ENCODE assay signal across 8 cellular contexts in the genomic region with DNA sequence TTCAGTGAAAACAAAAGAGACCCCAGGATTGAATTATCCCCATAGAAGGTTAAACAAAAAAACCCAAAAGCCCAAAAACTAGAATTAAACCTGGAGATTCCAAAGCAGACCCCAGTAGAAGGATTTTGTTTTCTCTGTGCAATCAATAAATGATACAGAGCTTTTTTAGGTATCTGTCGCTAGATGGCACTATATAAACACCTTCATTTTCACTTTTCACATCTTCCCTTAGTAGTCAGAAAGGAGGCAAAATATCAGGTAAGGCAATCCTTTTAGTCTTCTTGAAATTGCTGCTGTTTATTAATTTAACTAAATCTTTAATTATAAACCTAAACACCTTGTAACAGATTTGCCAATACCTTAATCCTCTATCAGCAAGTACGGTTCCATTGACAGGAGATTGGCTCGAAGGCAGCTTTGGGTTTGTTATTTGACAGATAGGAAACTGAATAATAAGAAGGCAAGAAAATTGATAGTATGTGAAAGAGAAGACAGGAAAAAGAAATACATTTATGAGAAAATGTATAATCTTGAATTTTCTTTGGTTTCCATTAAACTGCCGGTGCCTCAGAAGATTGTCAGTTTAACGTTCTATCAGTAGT. TPM values are rescaled to one million over a fixed set of nuclear protein-coding genes. Genes with fewer than 3 reads are reported as not detected.
DNase-seq lines count a peak whose midpoint lies in the region; ATAC-seq and TF ChIP-seq lines count a peak whose summit lies in the region.

No MANE protein-coding gene starts in this region.

- peak overlapping the region in 1 of 59 donors; percentile 2 for H3K27ac ChIP-seq in dorsolateral prefrontal cortex

- H3K4me3 Mint-ChIP-seq in nephron progenitor cell: no peak overlapping the region

- DNase-seq in AG09319 (ENCODE audit: extremely low read depth, low read depth) (no peak), GM13976 (ENCODE audit: low spot score) (peak; percentile 50), NOMO-1 treated with DMSO at 0.1 percent for 48 hours (lab: John Stamatoyannopoulos, UW; ENCODE audit: unreplicated experiment) (peak; percentile 61), dorsolateral prefrontal cortex (no peak), nephron progenitor cell (no peak), HuH-7.5 (ENCODE audit: low spot score) (no peak)

- H3K27me3 ChIP-seq in dorsolateral prefrontal cortex: no peaks in the 10 kb centered on the region

- H3K36me3 Mint-ChIP-seq in nephron progenitor cell (ENCODE audit: low read depth): no peaks in the 10 kb centered on the region

- intact Hi-C loops in dorsolateral prefrontal cortex (cut with DNase I): loop anchor here (2.0 to 5.0 kb wide), 3 partner anchors 346 to 786 kb away; no protein-coding TSS in a partner anchor

- H3K4me1 Mint-ChIP-seq in nephron progenitor cell: peaks cover 12% of the 10 kb centered on the region

- TF ChIP-seq CTCF in AG09319 (IDR thresholded peaks at IDR 0.05; ENCODE audit: low read depth, low read length) (peak; percentile 56), GM13976 (IDR thresholded peaks at IDR 0.05; ENCODE audit: borderline replicate concordance, control extremely low read depth, extremely low read depth, insufficient read depth, missing control alignments) (peak; percentile 44), dorsolateral prefrontal cortex (IDR thresholded peaks at IDR 0.05 in 54 of 56, conservative IDR thresholded peaks at IDR 0.05 in 2 of 56; ENCODE audit: low read depth in 1 of 56, partially characterized antibody in 56 of 56) (peak; percentile 43 to 87 (median 70)), nephron progenitor cell (IDR thresholded peaks at IDR 0.05) (peak; percentile 59)

- ATAC-seq in HG03342 (IDR thresholded peaks at IDR 0.05; ENCODE audit: unreplicated experiment): peak; percentile 60
- no peak for ATAC-seq in HG03139 (IDR thresholded peaks at IDR 0.05; ENCODE audit: unreplicated experiment)

- H3K4me3 ChIP-seq in dorsolateral prefrontal cortex: peak overlapping the region in 30 of 59 donors; percentile 1 to 52 (median 29)

- H3K27ac Mint-ChIP-seq in nephron progenitor cell: no peak overlapping the region

- in situ Hi-C loops in GM13976 (cut with MboI; ENCODE audit: low sequenced_read_pairs, unreplicated experiment): loop anchor here (25.0 kb wide), 1 partner anchor 941 kb away; no protein-coding TSS in a partner anchor

- H3K9me3 Mint-ChIP-seq in nephron progenitor cell: no peaks in the 10 kb centered on the region

- no peaks in the 10 kb centered on the region for H3K27me3 Mint-ChIP-seq in nephron progenitor cell (ENCODE audit: low read depth, poor library complexity)

RNA-seq across cellular contexts. Expression of gene IBTK, which starts 23.3 kb away (rescaled TPM):
- total RNA-seq in dorsolateral prefrontal cortex: 10 to 100 TPM; 24.8 to 47.0 (median 36.3) TPM

Comparison
In these comparisons a context has a peak if more than half of its experiments do, and no peak if none do; other contexts are left out.
1. DNase-seq: peak in GM13976 (single experiment) and NOMO-1 treated with DMSO at 0.1 percent for 48 hours (single experiment); none in AG09319 (single experiment), dorsolateral prefrontal cortex (0 of 10), nephron progenitor cell (single experiment) and HuH-7.5 (single experiment).
2. Peak in every context shown above with its lines, with median percentiles within 50 percentile points of each other: CTCF ChIP-seq.